12 cellular contexts compared by ENCODE assay signal in genomic region chr10:11434323-11434722, GRCh38.
A peak's percentile ranks its signal among the peaks of the same experiment; 100 is the strongest.
DNase-seq lines count a peak whose midpoint lies in the region; ATAC-seq and TF ChIP-seq lines count a peak whose summit lies in the region.
"Had no signal": no experiment of that assay in that cellular context is flagged by ENCODE, and none has a peak within 500 bp of the region (broad histone marks: within the 10 kb centered on the region; RNA-seq: fewer than 3 reads in every experiment).

No MANE protein-coding gene starts in this region.

- TF ChIP-seq POLR2A in heart left ventricle (IDR thresholded peaks at IDR 0.05): no peak

- no peak overlapping the region for H3K27ac Mint-ChIP-seq in glutamatergic neuron (ENCODE audit: unreplicated experiment)

- H3K4me1 ChIP-seq in heart left ventricle: no peaks in the 10 kb centered on the region
- H3K4me1 ChIP-seq: body of pancreas had no signal

- DNase-seq in COLO829 (ENCODE audit: low spot score): peak; percentile 39
- peak; percentile 45 for DNase-seq in GM19240 (ENCODE audit: insufficient read length, low spot score)
- peak; percentile 52 for DNase-seq in OCI-M1 (lab: John Stamatoyannopoulos, UW)
- no peak for DNase-seq in glutamatergic neuron
- DNase-seq in NCI-H345 (lab: John Stamatoyannopoulos, UW): no peak
- no peak for DNase-seq in SHP77 treated with DMSO at 0.1 percent for 48 hours (lab: John Stamatoyannopoulos, UW)
- no peak for DNase-seq in heart left ventricle
- DNase-seq: body of pancreas, DMS79 treated with DMSO at 0.1 percent for 48 hours, NCI-H1092 treated with DMSO at 0.1 percent for 48 hours had no signal

- intact Hi-C loops in heart left ventricle (cut with DNase I): no loop called here

- peaks cover 9% of the 10 kb centered on the region for H3K27me3 Mint-ChIP-seq in glutamatergic neuron (ENCODE audit: unreplicated experiment)

- no peaks in the 10 kb centered on the region for H3K9me3 Mint-ChIP-seq in glutamatergic neuron (ENCODE audit: unreplicated experiment)

- ATAC-seq in GM21423 (IDR thresholded peaks at IDR 0.05; ENCODE audit: unreplicated experiment) (no peak), heart left ventricle (no peak)
- ATAC-seq: body of pancreas, Right ventricle myocardium inferior had no signal

- no peak overlapping the region for H3K27ac ChIP-seq in heart left ventricle
- H3K27ac ChIP-seq: body of pancreas had no signal

- peaks cover 0 to 8% (median 0%) of the 10 kb centered on the region in 9 donors for H3K27me3 ChIP-seq in heart left ventricle
- H3K27me3 ChIP-seq: body of pancreas had no signal

- peaks cover 4% of the 10 kb centered on the region for H3K4me1 Mint-ChIP-seq in glutamatergic neuron (ENCODE audit: low read depth, unreplicated experiment)

- no peak overlapping the region for H3K4me3 Mint-ChIP-seq in glutamatergic neuron (ENCODE audit: unreplicated experiment)

- H3K4me3 ChIP-seq in heart left ventricle: no peak overlapping the region
- H3K4me3 ChIP-seq: body of pancreas had no signal

- no peaks in the 10 kb centered on the region for H3K36me3 Mint-ChIP-seq in glutamatergic neuron (ENCODE audit: unreplicated experiment)

- no peaks in the 10 kb centered on the region for H3K36me3 ChIP-seq in heart left ventricle

- whole genome bisulfite sequencing in heart left ventricle, 4 donors: 54 to 71% (median 58%) methylated on average over 2 of the region's 2 CpGs

- H3K9me3 ChIP-seq in heart left ventricle: peaks cover 0 to 6% (median 2%) of the 10 kb centered on the region in 12 donors

- TF ChIP-seq CTCF in glutamatergic neuron (IDR thresholded peaks at IDR 0.05; ENCODE audit: partially characterized antibody, unreplicated experiment) (peak; percentile 18), heart left ventricle (IDR thresholded peaks at IDR 0.05) (no peak)

Comparison
In these comparisons a context has a peak if more than half of its experiments do, and no peak if none do; other contexts are left out.
1. DNase-seq: peak in COLO829 (single experiment), GM19240 (single experiment) and OCI-M1 (single experiment); none in glutamatergic neuron (single experiment), NCI-H345 (single experiment), SHP77 treated with DMSO at 0.1 percent for 48 hours (single experiment) and heart left ventricle (0 of 5).